In genomic region chr7:150311146-150311545, GRCh38 we compare ENCODE assay signal across 35 cellular contexts. TPM values are rescaled to one million over a fixed set of nuclear protein-coding genes. Genes with fewer than 3 reads are reported as not detected.
"Had no signal": no experiment of that assay in that cellular context is flagged by ENCODE, and none has a peak within 500 bp of the region (broad histone marks: within the 10 kb centered on the region; RNA-seq: fewer than 3 reads in every experiment).

No MANE protein-coding gene starts in this region.

- H3K27ac Mint-ChIP-seq: activated B cell treated with CpG ODN at 0.5 μM for 24 hours; activated CD4-positive, alpha-beta memory T cell treated with anti-CD3 and anti-CD28 coated beads for 36 hours; activated CD8-positive, alpha-beta T cell treated with anti-CD3 and anti-CD28 coated beads, Interleukin-2, amount 10 ng/mL, durations not matched to agents 7 days and 5 days; activated naive CD4-positive, alpha-beta T cell treated with anti-CD3 and anti-CD28 coated beads, Interleukin-2, amount 10 ng/mL, durations not matched to agents 7 days and 5 days; activated naive CD4-positive, alpha-beta T cell treated with anti-CD3 and anti-CD28 coated beads, Interleukin-2, amount 50 U/mL, for 72 hours; activated naive CD8-positive, alpha-beta T cell treated with anti-CD3 and anti-CD28 coated beads, Interleukin-2, amount 10 ng/mL, durations not matched to agents 7 days and 5 days; activated T-cell treated with anti-CD3 and anti-CD28 coated beads, Interleukin-2, amount 50 U/mL, for 24 hours; activated T-cell treated with anti-CD3 and anti-CD28 coated beads, Interleukin-2, amount 50 U/mL, for 72 hours; brain; dendritic cell treated with granulocyte-macrophage colony-stimulating factor and Interleukin-4, amounts not matched to agents 40 ng/mL and 50 ng/mL, for 4 days; T-helper 17 cell; T-helper 2 cell treated with Interferon-gamma antibody and Interleukin-4, amounts not matched to agents 5 μg/mL and 100 μg/mL, for 36 hours had no signal

- ATAC-seq: activated CD4-positive, CD25-positive, alpha-beta regulatory T cell treated with anti-CD3 and anti-CD28 coated beads, Interleukin-2, amount 50 U/mL, for 24 hours; activated CD8-positive, alpha-beta T cell treated with anti-CD3 and anti-CD28 coated beads, Interleukin-2, amount 10 ng/mL, durations not matched to agents 7 days and 5 days; activated naive CD4-positive, alpha-beta T cell treated with anti-CD3 and anti-CD28 coated beads, Interleukin-2, amount 50 U/mL, for 72 hours; activated T-cell treated with anti-CD3 and anti-CD28 coated beads, Interleukin-2, amount 50 U/mL, for 72 hours; foreskin keratinocyte; gastrocnemius medialis; heart left ventricle; T-helper 17 cell had no signal

- H3K4me1 ChIP-seq: ascending aorta, breast epithelium, colonic mucosa, esophagus muscularis mucosa, foreskin keratinocyte, gastrocnemius medialis, heart left ventricle had no signal

- H3K36me3 ChIP-seq: ascending aorta, breast epithelium, cardiac muscle cell, colonic mucosa, esophagus muscularis mucosa, gastrocnemius medialis, heart left ventricle, WERI-Rb-1 had no signal

- H3K4me1 Mint-ChIP-seq: activated B cell treated with CpG ODN at 0.5 μM for 24 hours; activated naive CD8-positive, alpha-beta T cell treated with anti-CD3 and anti-CD28 coated beads, Interleukin-2, amount 10 ng/mL, durations not matched to agents 7 days and 5 days; brain had no signal

- H3K27me3 Mint-ChIP-seq: activated B cell treated with CpG ODN at 0.5 μM for 24 hours; activated CD4-positive, alpha-beta memory T cell treated with anti-CD3 and anti-CD28 coated beads for 36 hours; activated naive CD4-positive, alpha-beta T cell treated with anti-CD3 and anti-CD28 coated beads, Interleukin-2, amount 10 ng/mL, durations not matched to agents 7 days and 5 days; activated naive CD8-positive, alpha-beta T cell treated with anti-CD3 and anti-CD28 coated beads, Interleukin-2, amount 10 ng/mL, durations not matched to agents 7 days and 5 days; activated T-cell treated with anti-CD3 and anti-CD28 coated beads, Interleukin-2, amount 50 U/mL, for 24 hours; brain; T-helper 17 cell had no signal

- H3K9me3 Mint-ChIP-seq: activated B cell treated with CpG ODN at 0.5 μM for 24 hours; activated CD4-positive, alpha-beta memory T cell treated with anti-CD3 and anti-CD28 coated beads for 36 hours; activated naive CD4-positive, alpha-beta T cell treated with anti-CD3 and anti-CD28 coated beads, Interleukin-2, amount 10 ng/mL, durations not matched to agents 7 days and 5 days; activated naive CD4-positive, alpha-beta T cell treated with anti-CD3 and anti-CD28 coated beads, Interleukin-2, amount 50 U/mL, for 72 hours; activated naive CD8-positive, alpha-beta T cell treated with anti-CD3 and anti-CD28 coated beads, Interleukin-2, amount 10 ng/mL, durations not matched to agents 7 days and 5 days; activated T-cell treated with anti-CD3 and anti-CD28 coated beads, Interleukin-2, amount 50 U/mL, for 24 hours; activated T-cell treated with anti-CD3 and anti-CD28 coated beads, Interleukin-2, amount 50 U/mL, for 72 hours; brain; dendritic cell treated with granulocyte-macrophage colony-stimulating factor and Interleukin-4, amounts not matched to agents 40 ng/mL and 50 ng/mL, for 4 days had no signal

- DNase-seq: activated B cell treated with CpG ODN at 0.5 μM for 24 hours; activated CD4-positive, alpha-beta memory T cell treated with anti-CD3 and anti-CD28 coated beads for 36 hours; activated CD4-positive, alpha-beta T cell treated with anti-CD3 and anti-CD28 coated beads for 48 hours; activated CD8-positive, alpha-beta memory T cell treated with anti-CD3 and anti-CD28 coated beads, Interleukin-2, amount 50 U/mL, for 48 hours; activated CD8-positive, alpha-beta T cell treated with anti-CD3 and anti-CD28 coated beads, Interleukin-2, amount 10 ng/mL, durations not matched to agents 7 days and 5 days; activated gamma-delta T cell; activated naive CD4-positive, alpha-beta T cell; activated naive CD4-positive, alpha-beta T cell treated with anti-CD3 and anti-CD28 coated beads, Interleukin-2, amount 10 ng/mL, durations not matched to agents 7 days and 5 days; activated naive CD8-positive, alpha-beta T cell treated with anti-CD3 and anti-CD28 coated beads, Interleukin-2, amount 10 ng/mL, durations not matched to agents 7 days and 5 days; activated T-cell treated with anti-CD3 and anti-CD28 coated beads for 4 hours; activated T-cell treated with anti-CD3 and anti-CD28 coated beads, Interleukin-2, amount 50 U/mL, for 24 hours; activated T-cell treated with anti-CD3 and anti-CD28 coated beads, Interleukin-2, amount 50 U/mL, for 72 hours; central memory CD4-positive, alpha-beta T cell; cerebellar nuclear complex; colonic mucosa; dorsolateral prefrontal cortex; effector memory CD4-positive, alpha-beta T cell; erythroblast; foreskin keratinocyte; gastrocnemius medialis; glutamatergic neuron; heart left ventricle; T-helper 1 cell; T-helper 17 cell; T1000; WERI-Rb-1 had no signal

- H3K27ac ChIP-seq: ascending aorta, breast epithelium, cardiac muscle cell, colonic mucosa, dorsolateral prefrontal cortex, esophagus muscularis mucosa, foreskin keratinocyte, gastrocnemius medialis, heart left ventricle, WERI-Rb-1 had no signal

- H3K4me3 Mint-ChIP-seq: activated B cell treated with CpG ODN at 0.5 μM for 24 hours; activated CD4-positive, alpha-beta memory T cell treated with anti-CD3 and anti-CD28 coated beads for 36 hours; activated CD8-positive, alpha-beta T cell treated with anti-CD3 and anti-CD28 coated beads, Interleukin-2, amount 10 ng/mL, durations not matched to agents 7 days and 5 days; activated naive CD4-positive, alpha-beta T cell treated with anti-CD3 and anti-CD28 coated beads, Interleukin-2, amount 10 ng/mL, durations not matched to agents 7 days and 5 days; activated naive CD8-positive, alpha-beta T cell treated with anti-CD3 and anti-CD28 coated beads, Interleukin-2, amount 10 ng/mL, durations not matched to agents 7 days and 5 days; activated T-cell treated with anti-CD3 and anti-CD28 coated beads, Interleukin-2, amount 50 U/mL, for 24 hours; activated T-cell treated with anti-CD3 and anti-CD28 coated beads, Interleukin-2, amount 50 U/mL, for 72 hours; brain; dendritic cell treated with granulocyte-macrophage colony-stimulating factor and Interleukin-4, amounts not matched to agents 40 ng/mL and 50 ng/mL, for 4 days; T-helper 17 cell; T-helper 2 cell treated with Interferon-gamma antibody and Interleukin-4, amounts not matched to agents 5 μg/mL and 100 μg/mL, for 36 hours had no signal

- H3K36me3 Mint-ChIP-seq: activated naive CD4-positive, alpha-beta T cell treated with anti-CD3 and anti-CD28 coated beads, Interleukin-2, amount 10 ng/mL, durations not matched to agents 7 days and 5 days; activated naive CD4-positive, alpha-beta T cell treated with anti-CD3 and anti-CD28 coated beads, Interleukin-2, amount 50 U/mL, for 72 hours; brain had no signal

- H3K27me3 ChIP-seq: ascending aorta, breast epithelium, cardiac muscle cell, colonic mucosa, dorsolateral prefrontal cortex, esophagus muscularis mucosa, foreskin keratinocyte, gastrocnemius medialis, heart left ventricle had no signal

- H3K9me3 ChIP-seq: ascending aorta, breast epithelium, colonic mucosa, esophagus muscularis mucosa, gastrocnemius medialis, heart left ventricle had no signal

- H3K4me3 ChIP-seq: ascending aorta, breast epithelium, cardiac muscle cell, colonic mucosa, dorsolateral prefrontal cortex, esophagus muscularis mucosa, gastrocnemius medialis, heart left ventricle had no signal

RNA-seq across cellular contexts. Expression of gene RARRES2, which starts 30.3 kb away (rescaled TPM):
- total RNA-seq: activated B cell treated with CpG ODN at 0.5 μM for 24 hours; activated CD4-positive, alpha-beta memory T cell treated with anti-CD3 and anti-CD28 coated beads for 36 hours; activated CD8-positive, alpha-beta T cell treated with anti-CD3 and anti-CD28 coated beads, Interleukin-2, amount 10 ng/mL, durations not matched to agents 7 days and 5 days; activated naive CD8-positive, alpha-beta T cell treated with anti-CD3 and anti-CD28 coated beads, Interleukin-2, amount 10 ng/mL, durations not matched to agents 7 days and 5 days; activated T-cell treated with anti-CD3 and anti-CD28 coated beads, Interleukin-2, amount 50 U/mL, for 72 hours; foreskin keratinocyte; T-helper 17 cell had no signal
- polyA plus RNA-seq: foreskin keratinocyte had no signal
